Comparison of ENCODE assay signal across 10 cellular contexts in the genomic region with DNA sequence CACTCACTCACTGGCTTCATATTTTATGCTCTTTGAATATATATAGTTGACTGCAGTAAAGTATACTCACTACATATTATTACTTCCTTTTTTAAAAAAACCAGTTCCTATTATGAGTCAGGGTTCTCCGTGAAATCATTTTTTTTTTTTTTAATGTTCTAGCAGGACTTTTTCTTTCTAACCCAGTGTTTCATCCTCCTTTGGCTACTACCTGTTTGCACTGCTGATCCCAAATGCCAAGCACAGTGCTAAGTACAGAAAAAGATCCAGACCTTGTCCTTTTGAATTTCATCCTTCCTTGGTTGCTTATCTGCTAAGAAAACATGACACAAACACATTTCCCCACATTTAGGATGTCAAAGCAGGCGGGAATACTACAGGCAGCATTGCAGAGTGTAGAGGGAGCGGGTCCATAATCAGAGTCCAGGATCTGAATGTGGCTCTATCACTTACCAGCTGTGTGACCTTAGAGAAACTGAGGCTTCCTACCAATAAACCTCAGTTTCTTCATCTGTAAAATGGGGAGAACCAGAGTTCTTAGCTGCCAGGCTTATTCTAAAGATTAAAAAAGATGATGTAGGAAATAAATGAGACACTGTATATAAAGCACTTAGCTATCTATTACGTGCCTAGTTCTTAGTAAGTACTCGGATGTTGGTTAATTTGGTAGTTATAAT. TPM values are rescaled to one million over a fixed set of nuclear protein-coding genes. Genes with fewer than 3 reads are reported as not detected.
DNase-seq lines count a peak whose midpoint lies in the region; ATAC-seq and TF ChIP-seq lines count a peak whose summit lies in the region.
"Had no signal": no experiment of that assay in that cellular context is flagged by ENCODE, and none has a peak within 500 bp of the region (broad histone marks: within the 10 kb centered on the region; RNA-seq: fewer than 3 reads in every experiment).

No MANE protein-coding gene starts in this region.

- CTCF ChIA-PET in IMR-90 (lab: Yijun Ruan, JAX) = interaction anchor here (1.0 kb wide), 1 partner anchor 15 kb away, joined by 3 read pairs; no protein-coding TSS in a partner anchor
- CTCF ChIA-PET in activated CD8-positive, alpha-beta memory T cell treated with anti-CD3 and anti-CD28 coated beads, Interleukin-2, amount 10 ng/mL, durations not matched to agents 7 days and 5 days (lab: Charles Lee) = interaction anchor here (0.9 kb wide), 1 partner anchor 91 kb away, joined by 3 read pairs; no protein-coding TSS in a partner anchor

- no peak overlapping the region for H3K56ac ChIP-seq in IMR-90 (ENCODE audit: extremely low read depth, insufficient read depth, low read length)

- peaks cover 3 to 17% of the 10 kb centered on the region in 2 experiments; a peak in 3 of 4 replicates for H3K79me1 ChIP-seq in IMR-90 (ENCODE audit: low read depth in 1 of 2, low read length in 2 of 2)

- intact Hi-C loops in IMR-90 (cut with micrococcal nuclease) = no loop called here

- no peak overlapping the region for H3K14ac ChIP-seq in IMR-90 (replicated peaks; ENCODE audit: low read depth, low read length)

- H3K4me1 ChIP-seq in IMR-90 (ENCODE audit: control insufficient read depth, insufficient read depth, low read length) = peaks cover 4% of the 10 kb centered on the region; the same call in 1 of the 2 replicates
- H3K4me1 ChIP-seq: parathyroid adenoma had no signal

- H3K9me3 Mint-ChIP-seq in naive thymus-derived CD8-positive, alpha-beta T cell = no peaks in the 10 kb centered on the region
- H3K9me3 Mint-ChIP-seq in activated CD8-positive, alpha-beta memory T cell treated with anti-CD3 and anti-CD28 coated beads, Interleukin-2, amount 10 ng/mL, durations not matched to agents 7 days and 5 days (ENCODE audit: low read depth) = no peaks in the 10 kb centered on the region

- H3K36me3 ChIP-seq in IMR-90 (ENCODE audit: control insufficient read depth, insufficient read depth, low read length) = peaks cover 6% of the 10 kb centered on the region

- dilution Hi-C loops in IMR-90 (cut with HindIII; ENCODE audit: low sequenced_read_pairs, unreplicated experiment) = loop anchor here (25.0 kb wide), 1 partner anchor 90 kb away; a partner anchor contains a TSS

- H2AK9ac ChIP-seq in IMR-90 (replicated peaks; ENCODE audit: low read depth, low read length, poor library complexity) = no peak overlapping the region

- peak overlapping the region in 2 of 10 donors; percentile 11 to 19 for H3K27ac Mint-ChIP-seq in naive thymus-derived CD8-positive, alpha-beta T cell
- no peak overlapping the region for H3K27ac Mint-ChIP-seq in activated CD8-positive, alpha-beta memory T cell treated with anti-CD3 and anti-CD28 coated beads, Interleukin-2, amount 10 ng/mL, durations not matched to agents 7 days and 5 days

- DNase-seq in CD1c-positive myeloid dendritic cell (ENCODE audit: extremely low spot score) = peak; percentile 82
- DNase-seq in IMR-90 = no peak
- DNase-seq in epithelial cell of esophagus (ENCODE audit: low read depth) = peak; percentile 31
- no peak for DNase-seq in naive thymus-derived CD8-positive, alpha-beta T cell
- DNase-seq in DMS79 (lab: John Stamatoyannopoulos, UW) = no peak
- DNase-seq in activated CD8-positive, alpha-beta memory T cell treated with anti-CD3 and anti-CD28 coated beads, Interleukin-2, amount 10 ng/mL, durations not matched to agents 7 days and 5 days = no peak
- no peak for DNase-seq in stimulated activated CD8-positive, alpha-beta memory T cell treated with anti-CD3 and anti-CD28 coated beads, Interleukin-4, amount 100 ng/mL, for 48 hours
- DNase-seq: NCI-H510A treated with DMSO at 0.1 percent for 48 hours had no signal

- in situ Hi-C loops in IMR-90 (cut with MboI; ENCODE audit: low sequenced_read_pairs) = no loop called here

- no peaks in the 10 kb centered on the region for H4K20me1 ChIP-seq in IMR-90 (ENCODE audit: insufficient read depth, low read length)

- no peak overlapping the region for H3K4me2 ChIP-seq in IMR-90 (ENCODE audit: low read depth, low read length)

- peak overlapping the region; percentile 31; the same call in 1 of the 2 replicates for H2BK20ac ChIP-seq in IMR-90 (ENCODE audit: low read depth, low read length)

- no peak overlapping the region for H3K4ac ChIP-seq in IMR-90 (ENCODE audit: low read depth, low read length)

- H3K27me3 ChIP-seq in IMR-90 (ENCODE audit: control insufficient read depth, insufficient read depth, low read length) = no peaks in the 10 kb centered on the region

- H2AFZ ChIP-seq in IMR-90 (replicated peaks; ENCODE audit: low read length, poor library complexity) = no peak overlapping the region
- H2AFZ ChIP-seq: parathyroid adenoma had no signal

- H3K9ac ChIP-seq in IMR-90 (ENCODE audit: low read depth, low read length) = no peak overlapping the region
- H3K9ac ChIP-seq: parathyroid adenoma had no signal

- no peak overlapping the region for H4K5ac ChIP-seq in IMR-90 (ENCODE audit: low read depth, low read length)

- ATAC-seq in GM21619 (IDR thresholded peaks at IDR 0.05; ENCODE audit: unreplicated experiment) = peak; percentile 65
- ATAC-seq in IMR-90 (ENCODE audit: low read depth) = no peak
- no peak for ATAC-seq in naive thymus-derived CD8-positive, alpha-beta T cell
- ATAC-seq in activated CD8-positive, alpha-beta memory T cell treated with anti-CD3 and anti-CD28 coated beads, Interleukin-2, amount 10 ng/mL, durations not matched to agents 7 days and 5 days = no peak

- H3K9me3 ChIP-seq in IMR-90 (ENCODE audit: control insufficient read depth, insufficient read depth, low read length) = no peaks in the 10 kb centered on the region

- H3K27ac ChIP-seq in IMR-90 (ENCODE audit: insufficient read depth, low read length) = no peak overlapping the region
- H3K27ac ChIP-seq: parathyroid adenoma had no signal

- H3K4me3 ChIP-seq in IMR-90 (ENCODE audit: insufficient read depth, low read depth, low read length) (no peak overlapping the region), epithelial cell of esophagus (ENCODE audit: low read length) (no peak overlapping the region)

- H4K91ac ChIP-seq in IMR-90 (ENCODE audit: insufficient read depth, low read depth, low read length) = no peak overlapping the region

- no peak for TF ChIP-seq RAD21 in IMR-90 (IDR thresholded peaks at IDR 0.05; ENCODE audit: low read length)

- POLR2A ChIA-PET in IMR-90 (lab: Charles Lee; ENCODE audit: unreplicated experiment) = no interaction called here
- POLR2A ChIA-PET in naive thymus-derived CD8-positive, alpha-beta T cell (lab: Charles Lee) = no interaction called here

- no peaks in the 10 kb centered on the region for H3K9me1 ChIP-seq in IMR-90 (ENCODE audit: insufficient read depth, low read length)

- WGBS in IMR-90 (ENCODE audit: extremely low coverage in 2 of 2, insufficient read length in 1 of 2), 2 experiments = no CpG with 5 or more reads among the region's 5 CpGs

- H2AK5ac ChIP-seq in IMR-90 (ENCODE audit: low read depth, low read length) = no peak overlapping the region

- no peak overlapping the region for H2BK5ac ChIP-seq in IMR-90 (ENCODE audit: low read depth, low read length, poor library complexity, severe bottlenecking)

- H3K23ac ChIP-seq in IMR-90 (ENCODE audit: low read depth, low read length) = no peak overlapping the region

- peaks cover 5 to 60% (median 19%) of the 10 kb centered on the region in 3 donors for H3K36me3 Mint-ChIP-seq in naive thymus-derived CD8-positive, alpha-beta T cell
- peaks cover 9% of the 10 kb centered on the region for H3K36me3 Mint-ChIP-seq in activated CD8-positive, alpha-beta memory T cell treated with anti-CD3 and anti-CD28 coated beads, Interleukin-2, amount 10 ng/mL, durations not matched to agents 7 days and 5 days

- no peaks in the 10 kb centered on the region for H3K27me3 Mint-ChIP-seq in naive thymus-derived CD8-positive, alpha-beta T cell
- no peaks in the 10 kb centered on the region for H3K27me3 Mint-ChIP-seq in activated CD8-positive, alpha-beta memory T cell treated with anti-CD3 and anti-CD28 coated beads, Interleukin-2, amount 10 ng/mL, durations not matched to agents 7 days and 5 days

- BruUV-seq in IMR-90 (replicated peaks; lab: Mats Ljungman, UMichigan) = no TSS peak

- no peak overlapping the region for H3K18ac ChIP-seq in IMR-90 (ENCODE audit: low read depth, low read length)

- no peak overlapping the region for H3K4me3 Mint-ChIP-seq in naive thymus-derived CD8-positive, alpha-beta T cell
- no peak overlapping the region for H3K4me3 Mint-ChIP-seq in activated CD8-positive, alpha-beta memory T cell treated with anti-CD3 and anti-CD28 coated beads, Interleukin-2, amount 10 ng/mL, durations not matched to agents 7 days and 5 days

- no peak overlapping the region for H4K8ac ChIP-seq in IMR-90 (ENCODE audit: low read depth in 2 of 2, low read length in 2 of 2)

- H3K4me1 Mint-ChIP-seq in naive thymus-derived CD8-positive, alpha-beta T cell = peaks cover 0 to 32% (median 0%) of the 10 kb centered on the region in 4 donors
- peaks cover 8% of the 10 kb centered on the region for H3K4me1 Mint-ChIP-seq in activated CD8-positive, alpha-beta memory T cell treated with anti-CD3 and anti-CD28 coated beads, Interleukin-2, amount 10 ng/mL, durations not matched to agents 7 days and 5 days

- H2BK120ac ChIP-seq in IMR-90 (ENCODE audit: low read depth, low read length) = no peak overlapping the region

- TF ChIP-seq CTCF in IMR-90 (conservative IDR thresholded peaks at IDR 0.05; ENCODE audit: low read depth, low read length) (no peak), epithelial cell of esophagus (IDR thresholded peaks at IDR 0.05; ENCODE audit: insufficient read depth, low read depth, low read length, missing control alignments) (no peak)

- no peak overlapping the region for H2BK15ac ChIP-seq in IMR-90 (ENCODE audit: low read depth, low read length)

- TF ChIP-seq POLR2A in IMR-90 (IDR thresholded peaks at IDR 0.05; ENCODE audit: low read depth, low read length) = no peak

RNA-seq across cellular contexts. Expression of a gene that starts 37.2 kb away (rescaled TPM):
- total RNA-seq in IMR-90 (2012; rRNA removed) = 8.4 and 8.6 TPM in 2 replicates
- polyA plus RNA-seq in IMR-90 (2012; rRNA removed) = 40.4 and 47.0 TPM in 2 replicates
- 50.7 and 52.3 TPM in 2 replicates for polyA plus RNA-seq in IMR-90 (2012; cell fraction: cytosol; rRNA removed)
- polyA plus RNA-seq in IMR-90 (2012; cell fraction: nucleus; rRNA removed; ENCODE audit: low replicate concordance) = 95.5 and 110 TPM in 2 replicates
- 1 to 10 TPM in 1 of 2 experiments, under 1 TPM in 1; 0.88 to 1.1 TPM for total RNA-seq in naive thymus-derived CD8-positive, alpha-beta T cell
- polyA plus RNA-seq in naive thymus-derived CD8-positive, alpha-beta T cell = under 1 TPM in 1 of 3 donors, not detected in 2; 0.06 TPM
- under 1 TPM; 0.68 to 0.76 TPM for total RNA-seq in activated CD8-positive, alpha-beta memory T cell treated with anti-CD3 and anti-CD28 coated beads, Interleukin-2, amount 10 ng/mL, durations not matched to agents 7 days and 5 days

RNA-seq across cellular contexts. Expression of a gene that starts 42.0 kb away (rescaled TPM):
- total RNA-seq in IMR-90 (2012; rRNA removed) = 34.1 and 44.4 TPM in 2 replicates
- polyA plus RNA-seq in IMR-90 (2012; rRNA removed) = 10.1 and 12.6 TPM in 2 replicates
- 5.4 and 8.9 TPM in 2 replicates for polyA plus RNA-seq in IMR-90 (2012; cell fraction: cytosol; rRNA removed)
- polyA plus RNA-seq in IMR-90 (2012; cell fraction: nucleus; rRNA removed; ENCODE audit: low replicate concordance) = 6.6 and 14.6 TPM in 2 replicates
- total RNA-seq in naive thymus-derived CD8-positive, alpha-beta T cell = 10 to 100 TPM; 29.4 to 38.9 TPM
- 10 to 100 TPM; 30.7 to 40.7 (median 36.9) TPM for polyA plus RNA-seq in naive thymus-derived CD8-positive, alpha-beta T cell
- total RNA-seq in activated CD8-positive, alpha-beta memory T cell treated with anti-CD3 and anti-CD28 coated beads, Interleukin-2, amount 10 ng/mL, durations not matched to agents 7 days and 5 days = 10 to 100 TPM; 22.2 to 26.5 TPM

Comparison
In these comparisons a context has a peak if more than half of its experiments do, and no peak if none do; other contexts are left out.
1. DNase-seq: peak in CD1c-positive myeloid dendritic cell (single experiment) and epithelial cell of esophagus (single experiment); none in IMR-90 (single experiment), naive thymus-derived CD8-positive, alpha-beta T cell (0 of 10), DMS79 (single experiment), activated CD8-positive, alpha-beta memory T cell treated with anti-CD3 and anti-CD28 coated beads, Interleukin-2, amount 10 ng/mL, durations not matched to agents 7 days and 5 days (single experiment) and stimulated activated CD8-positive, alpha-beta memory T cell treated with anti-CD3 and anti-CD28 coated beads, Interleukin-4, amount 100 ng/mL, for 48 hours (single experiment).